ENCODE assay signal across 8 cellular contexts in genomic region chr3:185936814-185937688, GRCh38. TPM values are rescaled to one million over a fixed set of nuclear protein-coding genes. Genes with fewer than 3 reads are reported as not detected.
A peak's percentile ranks its signal among the peaks of the same experiment; 100 is the strongest.
DNase-seq lines count a peak whose midpoint lies in the region; ATAC-seq and TF ChIP-seq lines count a peak whose summit lies in the region.

No MANE protein-coding gene starts in this region.

- peaks cover 29 to 32% of the 10 kb centered on the region in 2 experiments for H3K4me1 Mint-ChIP-seq in H9
- H3K4me1 Mint-ChIP-seq in stimulated activated naive CD8-positive, alpha-beta T cell treated with anti-CD3 and anti-CD28 coated beads, Interleukin-15, amount 100 ng/mL, for 72 hours = peaks cover 43% of the 10 kb centered on the region

- H2AFZ ChIP-seq in H9 (ENCODE audit: low read length) = no peak overlapping the region
- no peak overlapping the region for H2AFZ ChIP-seq in MM.1S (ENCODE audit: low read length)
- H2AFZ ChIP-seq in neural cell (ENCODE audit: low read depth, low read length) = peak overlapping the region; percentile 56

- H3K79me1 ChIP-seq in H9 (ENCODE audit: insufficient read depth, low read depth, low read length, poor library complexity, severe bottlenecking) = no peaks in the 10 kb centered on the region

- no peak overlapping the region for H2BK20ac ChIP-seq in H9 (ENCODE audit: low read depth, low read length, poor library complexity, severe bottlenecking)

- peak overlapping the region; percentile 100 for H3K27ac Mint-ChIP-seq in H9
- H3K27ac Mint-ChIP-seq in stimulated activated naive CD8-positive, alpha-beta T cell treated with anti-CD3 and anti-CD28 coated beads, Interleukin-15, amount 100 ng/mL, for 72 hours = peak overlapping the region; percentile 100

- H3K79me2 ChIP-seq in H9 (ENCODE audit: insufficient read depth, low read length) (peaks cover 55% of the 10 kb centered on the region), MM.1S (ENCODE audit: low read length) (peaks cover 57% of the 10 kb centered on the region), neural cell (replicated peaks; ENCODE audit: insufficient read depth, low read length) (peaks cover 52% of the 10 kb centered on the region)

- peak overlapping the region; percentile 98 for H3K4me2 ChIP-seq in H9 (ENCODE audit: insufficient read depth, insufficient read length, low read length)
- H3K4me2 ChIP-seq in MM.1S (ENCODE audit: low read depth, low read length) = peak overlapping the region; percentile 83
- H3K4me2 ChIP-seq in neural cell (ENCODE audit: low read length) = peak overlapping the region; percentile 78

- H4K20me1 ChIP-seq in H9 (ENCODE audit: control insufficient read depth, insufficient read depth, insufficient read length) = no peaks in the 10 kb centered on the region
- H4K20me1 ChIP-seq in MM.1S (ENCODE audit: insufficient read depth, low read length) = peaks cover 45% of the 10 kb centered on the region
- H4K20me1 ChIP-seq in neural cell (ENCODE audit: insufficient read depth) = peaks cover 43% of the 10 kb centered on the region

- H3F3A ChIP-seq in MM.1S (ENCODE audit: insufficient read depth, low read length) (peaks cover 32% of the 10 kb centered on the region), neural cell (ENCODE audit: insufficient read depth, low read length, poor library complexity, severe bottlenecking) (no peaks in the 10 kb centered on the region)

- peak overlapping the region; percentile 19 for H2AK5ac ChIP-seq in H9 (ENCODE audit: insufficient read length, low read length)

- peak overlapping the region; percentile 73 for H4K8ac ChIP-seq in H9 (replicated peaks; ENCODE audit: insufficient read length, low read depth, low read length)

- peak; percentile 73 for ATAC-seq in stimulated activated naive CD8-positive, alpha-beta T cell treated with anti-CD3 and anti-CD28 coated beads, Interleukin-15, amount 100 ng/mL, for 72 hours

- H3K56ac ChIP-seq in H9 (ENCODE audit: insufficient read length, low read depth, low read length) = peak overlapping the region; percentile 96

- H3T11ph ChIP-seq in H9 (ENCODE audit: low read length) = peak overlapping the region; percentile 38

- peak overlapping the region; percentile 83 for H3K4me3 ChIP-seq in MM.1S (ENCODE audit: low read length)
- peak overlapping the region; percentile 100 for H3K4me3 ChIP-seq in fibroblast of villous mesenchyme (ENCODE audit: low read depth, low read length)
- H3K4me3 ChIP-seq in neural cell (ENCODE audit: low read length) = peak overlapping the region; percentile 77

- peak overlapping the region; percentile 94 for H2BK5ac ChIP-seq in H9 (ENCODE audit: insufficient read length, low read length)

- H4K5ac ChIP-seq in H9 (ENCODE audit: insufficient read length, low read depth, low read length) = peak overlapping the region; percentile 97

- DNase-seq in DMS79 treated with DMSO at 0.1 percent for 48 hours (lab: John Stamatoyannopoulos, UW) (peak; percentile 76), H9 (peak; percentile 77), MM.1S (peak; percentile 89), SHP77 (lab: John Stamatoyannopoulos, UW) (peak; percentile 70 to 76), fibroblast of villous mesenchyme (ENCODE audit: low read depth) (peak; percentile 91)
- peak; percentile 95 for DNase-seq in activated effector memory CD4-positive, alpha-beta T cell treated with anti-CD3 and anti-CD28 coated beads, Interleukin-2, amount 50 U/mL, for 16 hours
- DNase-seq in stimulated activated naive CD8-positive, alpha-beta T cell treated with anti-CD3 and anti-CD28 coated beads, Interleukin-15, amount 100 ng/mL, for 72 hours = peak; percentile 88 to 91

- H3K9me2 ChIP-seq in MM.1S (replicated peaks; ENCODE audit: insufficient read depth, low read length) (no peaks in the 10 kb centered on the region), neural cell (ENCODE audit: insufficient read depth, low read length) (no peaks in the 10 kb centered on the region)

- TF ChIP-seq EP300 in neural cell (conservative IDR thresholded peaks at IDR 0.05; ENCODE audit: poor library complexity, severe bottlenecking) = peak; percentile 29

- H4K91ac ChIP-seq in H9 (ENCODE audit: insufficient read length, low read depth, low read length) = peak overlapping the region; percentile 96

- peaks cover 15% of the 10 kb centered on the region for H3K23me2 ChIP-seq in H9 (ENCODE audit: insufficient read length, low read depth, low read length, poor library complexity, severe bottlenecking)

- no CpG with 5 or more reads among the region's 56 CpGs for WGBS in H9 (ENCODE audit: extremely low coverage, insufficient read length, low lambda C conversion rate)

- H3K4me1 ChIP-seq in H9 (ENCODE audit: insufficient read depth, low read length) (0 out of 2 replicates have a peak, but pooled peaks cover 3% of the 10 kb centered on the region), MM.1S (ENCODE audit: low read length) (peaks cover 26% of the 10 kb centered on the region)

- H3K4me3 Mint-ChIP-seq in H9 = peak overlapping the region; percentile 100
- peak overlapping the region; percentile 99 for H3K4me3 Mint-ChIP-seq in stimulated activated naive CD8-positive, alpha-beta T cell treated with anti-CD3 and anti-CD28 coated beads, Interleukin-15, amount 100 ng/mL, for 72 hours

- H2BK120ac ChIP-seq in H9 (ENCODE audit: low read depth, low read length, poor library complexity, severe bottlenecking) = peak overlapping the region; percentile 96

- H3K36me3 ChIP-seq in MM.1S (replicated peaks; ENCODE audit: insufficient read depth, low read length) = no peaks in the 10 kb centered on the region; the same call in 1 of the 2 replicates
- no peaks in the 10 kb centered on the region for H3K36me3 ChIP-seq in neural cell (ENCODE audit: insufficient read depth, low read length)

- peaks cover 10 to 15% of the 10 kb centered on the region in 2 experiments for H3K9me3 Mint-ChIP-seq in H9
- H3K9me3 Mint-ChIP-seq in stimulated activated naive CD8-positive, alpha-beta T cell treated with anti-CD3 and anti-CD28 coated beads, Interleukin-15, amount 100 ng/mL, for 72 hours = no peaks in the 10 kb centered on the region

- peak overlapping the region; percentile 57 for H3K23ac ChIP-seq in H9 (ENCODE audit: insufficient read length, low read depth, low read length)

- TF ChIP-seq RAD21 in neural cell (conservative IDR thresholded peaks at IDR 0.05) = no peak

- peaks cover 14% of the 10 kb centered on the region for H3K27me3 Mint-ChIP-seq in H9 (ENCODE audit: low read depth)
- no peaks in the 10 kb centered on the region for H3K27me3 Mint-ChIP-seq in stimulated activated naive CD8-positive, alpha-beta T cell treated with anti-CD3 and anti-CD28 coated beads, Interleukin-15, amount 100 ng/mL, for 72 hours

- no peak overlapping the region for H2BK15ac ChIP-seq in H9 (ENCODE audit: low read depth, low read length)

- H3K9ac ChIP-seq in H9 (ENCODE audit: extremely low read depth, insufficient read length, low read length) (peak overlapping the region; percentile 100), MM.1S (ENCODE audit: low read length) (peak overlapping the region; percentile 96), neural cell (ENCODE audit: low read length) (peak overlapping the region; percentile 100)

- H3K27ac ChIP-seq in H9 (ENCODE audit: insufficient read length, low read depth, low read length) (peak overlapping the region; percentile 87), MM.1S (ENCODE audit: low read length) (peak overlapping the region; percentile 90), neural cell (ENCODE audit: low read length) (peak overlapping the region; percentile 100)

- H3K14ac ChIP-seq in H9 (ENCODE audit: insufficient read depth, low read length) = peak overlapping the region; percentile 100

- H3K36me3 Mint-ChIP-seq in H9 (ENCODE audit: insufficient read depth in 1 of 3, low read depth in 3 of 3) = peaks cover 44 to 52% (median 46%) of the 10 kb centered on the region in 3 experiments

- TF ChIP-seq CTCF in H9 (conservative IDR thresholded peaks at IDR 0.05) = no peak
- no peak for TF ChIP-seq CTCF in MM.1S (IDR thresholded peaks at IDR 0.05; ENCODE audit: low read length)
- no peak for TF ChIP-seq CTCF in fibroblast of villous mesenchyme (IDR thresholded peaks at IDR 0.05; ENCODE audit: insufficient read depth, low read depth, low read length)
- TF ChIP-seq CTCF in neural cell (IDR thresholded peaks at IDR 0.05; ENCODE audit: poor library complexity, severe bottlenecking) = no peak

- H3K18ac ChIP-seq in H9 (ENCODE audit: insufficient read length, low read depth, low read length) = peak overlapping the region; percentile 100

- H3K9me3 ChIP-seq in H9 (ENCODE audit: control insufficient read depth, low read depth, low read length) = no peaks in the 10 kb centered on the region
- H3K9me3 ChIP-seq in MM.1S (replicated peaks; ENCODE audit: insufficient read depth, low read length) = no peaks in the 10 kb centered on the region
- H3K9me3 ChIP-seq in neural cell (ENCODE audit: low read length) = no peaks in the 10 kb centered on the region

- peak overlapping the region; percentile 70 for H2BK12ac ChIP-seq in H9 (ENCODE audit: insufficient read length, low read depth, low read length)

- H3K4ac ChIP-seq in H9 (ENCODE audit: low read depth, low read length) = peak overlapping the region; percentile 94; the same call in 1 of the 2 replicates

- H3K27me3 ChIP-seq in H9 (ENCODE audit: insufficient read depth, low read length) = no peaks in the 10 kb centered on the region
- H3K27me3 ChIP-seq in MM.1S (replicated peaks; ENCODE audit: insufficient read depth, low read length) = no peaks in the 10 kb centered on the region
- no peaks in the 10 kb centered on the region for H3K27me3 ChIP-seq in neural cell (ENCODE audit: insufficient read depth, low read depth, low read length)

TF ChIP-seq in neural cell, 6 proteins besides CTCF, POLR2A, EP300 and RAD21 (continues in another document):
- TF ChIP-seq EZH2 (IDR thresholded peaks at IDR 0.05; ENCODE audit: borderline replicate concordance, insufficient read depth, low read length, poor library complexity, severe bottlenecking) (no peak), MXI1 (conservative IDR thresholded peaks at IDR 0.05; ENCODE audit: poor library complexity, severe bottlenecking) (peak; percentile 83), TAF1 (IDR thresholded peaks at IDR 0.05; ENCODE audit: low read depth) (peak; percentile 75)

RNA-seq across cellular contexts. Expression of gene TRA2B, which starts 0.8 kb away (rescaled TPM):
- total RNA-seq in H9 (2021) = 344 and 349 TPM in 2 replicates
- 150 and 182 TPM in 2 replicates for total RNA-seq in fibroblast of villous mesenchyme
- polyA plus RNA-seq in neural cell = 637 and 780 TPM in 2 replicates
- polyA minus RNA-seq in neural cell = 407 and 468 TPM in 2 replicates

Comparison
In these comparisons a context has a peak if more than half of its experiments do, and no peak if none do; other contexts are left out.
1. Peak in every context shown above with its lines: DNase-seq, ATAC-seq, H3K4me3 ChIP-seq and H3K27ac ChIP-seq.